In the genomic region with DNA sequence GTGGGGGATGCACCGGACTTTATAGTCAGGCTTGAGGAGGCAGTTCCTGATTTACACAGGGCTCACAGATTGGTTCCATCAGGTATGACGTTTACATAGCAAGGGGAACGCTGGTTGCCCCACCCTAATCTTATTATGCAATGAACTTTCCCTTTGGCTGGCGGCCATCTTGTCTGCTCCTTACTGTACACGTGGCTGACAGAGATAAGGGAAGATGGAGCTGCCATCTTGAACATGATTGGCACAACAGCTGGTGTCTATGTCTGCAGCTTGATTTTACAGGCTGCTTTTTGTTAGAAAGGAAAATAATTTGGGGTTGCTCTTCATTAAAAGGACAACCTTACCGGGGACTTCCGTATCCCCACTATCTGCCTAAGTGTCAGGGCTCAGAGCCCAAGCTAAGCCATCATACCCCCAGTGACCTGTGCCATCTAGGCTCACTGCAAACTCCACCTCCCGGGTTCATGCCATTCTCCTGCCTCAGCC, we compare ENCODE assay signal across 1 cellular context.
TF ChIP-seq lines count a peak whose summit lies in the region.

No MANE protein-coding gene starts in this region.

TF ChIP-seq in K562, 482 proteins besides CTCF, POLR2A, EP300 and RAD21 (continues in another document):
- no peak for TF ChIP-seq ZNF561 (CRISPR knock-in tag; conservative IDR thresholded peaks at IDR 0.05)
- peak; percentile 94 for TF ChIP-seq MYC (IDR thresholded peaks at IDR 0.05; ENCODE audit: low read depth, low read length)
- peak; percentile 54; the same call in 1 of the 2 replicates for TF ChIP-seq MYC (CRISPR knock-in tag; IDR thresholded peaks at IDR 0.05; ENCODE audit: borderline replicate concordance, low read depth)
- no peak; a peak in 1 of 4 replicates for TF ChIP-seq TBL1XR1 (IDR thresholded peaks at IDR 0.05; ENCODE audit: low read length in 2 of 2)
- no peak for TF ChIP-seq KAT7 (CRISPR knock-in tag; IDR thresholded peaks at IDR 0.05; ENCODE audit: borderline replicate concordance)
- no peak for TF ChIP-seq MYBL2 (IDR thresholded peaks at IDR 0.05; ENCODE audit: low read depth)
- no peak for TF ChIP-seq MYBL2 (CRISPR knock-in tag; IDR thresholded peaks at IDR 0.05; ENCODE audit: borderline replicate concordance)
- TF ChIP-seq SRSF7 (optimal IDR thresholded peaks at IDR 0.05; ENCODE audit: low read depth, low read length), result no peak
- no peak for TF ChIP-seq HDAC2 (IDR thresholded peaks at IDR 0.05)
- TF ChIP-seq, protein P1, sequence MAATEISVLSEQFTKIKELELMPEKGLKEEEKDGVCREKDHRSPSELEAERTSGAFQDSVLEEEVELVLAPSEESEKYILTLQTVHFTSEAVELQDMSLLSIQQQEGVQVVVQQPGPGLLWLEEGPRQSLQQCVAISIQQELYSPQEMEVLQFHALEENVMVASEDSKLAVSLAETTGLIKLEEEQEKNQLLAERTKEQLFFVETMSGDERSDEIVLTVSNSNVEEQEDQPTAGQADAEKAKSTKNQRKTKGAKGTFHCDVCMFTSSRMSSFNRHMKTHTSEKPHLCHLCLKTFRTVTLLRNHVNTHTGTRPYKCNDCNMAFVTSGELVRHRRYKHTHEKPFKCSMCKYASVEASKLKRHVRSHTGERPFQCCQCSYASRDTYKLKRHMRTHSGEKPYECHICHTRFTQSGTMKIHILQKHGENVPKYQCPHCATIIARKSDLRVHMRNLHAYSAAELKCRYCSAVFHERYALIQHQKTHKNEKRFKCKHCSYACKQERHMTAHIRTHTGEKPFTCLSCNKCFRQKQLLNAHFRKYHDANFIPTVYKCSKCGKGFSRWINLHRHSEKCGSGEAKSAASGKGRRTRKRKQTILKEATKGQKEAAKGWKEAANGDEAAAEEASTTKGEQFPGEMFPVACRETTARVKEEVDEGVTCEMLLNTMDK (IDR thresholded peaks at IDR 0.05; ENCODE audit: borderline replicate concordance, insufficient read depth, low read depth, low read length, poor library complexity, severe bottlenecking), result no peak
- TF ChIP-seq, protein P2, sequence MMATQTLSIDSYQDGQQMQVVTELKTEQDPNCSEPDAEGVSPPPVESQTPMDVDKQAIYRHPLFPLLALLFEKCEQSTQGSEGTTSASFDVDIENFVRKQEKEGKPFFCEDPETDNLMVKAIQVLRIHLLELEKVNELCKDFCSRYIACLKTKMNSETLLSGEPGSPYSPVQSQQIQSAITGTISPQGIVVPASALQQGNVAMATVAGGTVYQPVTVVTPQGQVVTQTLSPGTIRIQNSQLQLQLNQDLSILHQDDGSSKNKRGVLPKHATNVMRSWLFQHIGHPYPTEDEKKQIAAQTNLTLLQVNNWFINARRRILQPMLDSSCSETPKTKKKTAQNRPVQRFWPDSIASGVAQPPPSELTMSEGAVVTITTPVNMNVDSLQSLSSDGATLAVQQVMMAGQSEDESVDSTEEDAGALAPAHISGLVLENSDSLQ (IDR thresholded peaks at IDR 0.05), result peak; percentile 86
- peak; percentile 66 for TF ChIP-seq HDAC3 (IDR thresholded peaks at IDR 0.05; ENCODE audit: borderline replicate concordance, partially characterized antibody)
- no peak for TF ChIP-seq HDGF (IDR thresholded peaks at IDR 0.05)
- TF ChIP-seq, protein P3, sequence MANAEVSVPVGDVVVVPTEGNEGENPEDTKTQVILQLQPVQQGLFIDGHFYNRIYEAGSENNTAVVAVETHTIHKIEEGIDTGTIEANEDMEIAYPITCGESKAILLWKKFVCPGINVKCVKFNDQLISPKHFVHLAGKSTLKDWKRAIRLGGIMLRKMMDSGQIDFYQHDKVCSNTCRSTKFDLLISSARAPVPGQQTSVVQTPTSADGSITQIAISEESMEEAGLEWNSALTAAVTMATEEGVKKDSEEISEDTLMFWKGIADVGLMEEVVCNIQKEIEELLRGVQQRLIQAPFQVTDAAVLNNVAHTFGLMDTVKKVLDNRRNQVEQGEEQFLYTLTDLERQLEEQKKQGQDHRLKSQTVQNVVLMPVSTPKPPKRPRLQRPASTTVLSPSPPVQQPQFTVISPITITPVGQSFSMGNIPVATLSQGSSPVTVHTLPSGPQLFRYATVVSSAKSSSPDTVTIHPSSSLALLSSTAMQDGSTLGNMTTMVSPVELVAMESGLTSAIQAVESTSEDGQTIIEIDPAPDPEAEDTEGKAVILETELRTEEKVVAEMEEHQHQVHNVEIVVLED (CRISPR knock-in tag; IDR thresholded peaks at IDR 0.05), result 0 out of 2 replicates have a peak, but pooled peaks have one; percentile 19
- no peak for TF ChIP-seq TCF7 (IDR thresholded peaks at IDR 0.05; ENCODE audit: borderline replicate concordance)
- no peak for TF ChIP-seq FOS (IDR thresholded peaks at IDR 0.05; ENCODE audit: extremely low read depth, insufficient read length)
- peak in 1 of 2 experiments; percentile 79; a peak in 2 of 4 replicates for TF ChIP-seq TEAD1 (CRISPR knock-in tag; IDR thresholded peaks at IDR 0.05)
- no peak for TF ChIP-seq ZNF764 (CRISPR knock-in tag; IDR thresholded peaks at IDR 0.05; ENCODE audit: low read depth)
- TF ChIP-seq ZNF384 (IDR thresholded peaks at IDR 0.05; ENCODE audit: low read depth, low read length), result no peak
- no peak for TF ChIP-seq STAG1 (CRISPR knock-in tag; IDR thresholded peaks at IDR 0.05; ENCODE audit: borderline replicate concordance)
- peak; percentile 54; the same call in 1 of the 2 replicates for TF ChIP-seq SPI1 (IDR thresholded peaks at IDR 0.05; ENCODE audit: borderline replicate concordance, low read depth, low read length)
- 0 out of 2 replicates have a peak, but pooled peaks have one; percentile 34 for TF ChIP-seq OTX1 (CRISPR knock-in tag; IDR thresholded peaks at IDR 0.05)
- TF ChIP-seq, protein P4, sequence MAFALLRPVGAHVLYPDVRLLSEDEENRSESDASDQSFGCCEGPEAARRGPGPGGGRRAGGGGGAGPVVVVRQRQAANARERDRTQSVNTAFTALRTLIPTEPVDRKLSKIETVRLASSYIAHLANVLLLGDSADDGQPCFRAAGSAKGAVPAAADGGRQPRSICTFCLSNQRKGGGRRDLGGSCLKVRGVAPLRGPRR (CRISPR knock-in tag; IDR thresholded peaks at IDR 0.05), result no peak
- TF ChIP-seq CBFB (CRISPR knock-in tag; IDR thresholded peaks at IDR 0.05), result no peak
- TF ChIP-seq, protein P5, sequence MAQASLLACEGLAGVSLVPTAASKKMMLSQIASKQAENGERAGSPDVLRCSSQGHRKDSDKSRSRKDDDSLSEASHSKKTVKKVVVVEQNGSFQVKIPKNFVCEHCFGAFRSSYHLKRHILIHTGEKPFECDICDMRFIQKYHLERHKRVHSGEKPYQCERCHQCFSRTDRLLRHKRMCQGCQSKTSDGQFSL (CRISPR knock-in tag; IDR thresholded peaks at IDR 0.05), result no peak
- TF ChIP-seq, protein P5 (tag; IDR thresholded peaks at IDR 0.05), result peak in 1 of 2 experiments; percentile 81; a peak in 2 of 4 replicates
- TF ChIP-seq, protein P6, sequence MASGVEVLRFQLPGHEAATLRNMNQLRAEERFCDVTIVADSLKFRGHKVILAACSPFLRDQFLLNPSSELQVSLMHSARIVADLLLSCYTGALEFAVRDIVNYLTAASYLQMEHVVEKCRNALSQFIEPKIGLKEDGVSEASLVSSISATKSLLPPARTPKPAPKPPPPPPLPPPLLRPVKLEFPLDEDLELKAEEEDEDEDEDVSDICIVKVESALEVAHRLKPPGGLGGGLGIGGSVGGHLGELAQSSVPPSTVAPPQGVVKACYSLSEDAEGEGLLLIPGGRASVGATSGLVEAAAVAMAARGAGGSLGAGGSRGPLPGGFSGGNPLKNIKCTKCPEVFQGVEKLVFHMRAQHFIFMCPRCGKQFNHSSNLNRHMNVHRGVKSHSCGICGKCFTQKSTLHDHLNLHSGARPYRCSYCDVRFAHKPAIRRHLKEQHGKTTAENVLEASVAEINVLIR (CRISPR knock-in tag; IDR thresholded peaks at IDR 0.05), result peak; percentile 46; the same call in 1 of the 2 replicates
- TF ChIP-seq LCOR (CRISPR knock-in tag; IDR thresholded peaks at IDR 0.05), result no peak
- TF ChIP-seq ZBTB1 (CRISPR knock-in tag; IDR thresholded peaks at IDR 0.05; ENCODE audit: borderline replicate concordance, low read depth), result no peak
- TF ChIP-seq, protein P7, sequence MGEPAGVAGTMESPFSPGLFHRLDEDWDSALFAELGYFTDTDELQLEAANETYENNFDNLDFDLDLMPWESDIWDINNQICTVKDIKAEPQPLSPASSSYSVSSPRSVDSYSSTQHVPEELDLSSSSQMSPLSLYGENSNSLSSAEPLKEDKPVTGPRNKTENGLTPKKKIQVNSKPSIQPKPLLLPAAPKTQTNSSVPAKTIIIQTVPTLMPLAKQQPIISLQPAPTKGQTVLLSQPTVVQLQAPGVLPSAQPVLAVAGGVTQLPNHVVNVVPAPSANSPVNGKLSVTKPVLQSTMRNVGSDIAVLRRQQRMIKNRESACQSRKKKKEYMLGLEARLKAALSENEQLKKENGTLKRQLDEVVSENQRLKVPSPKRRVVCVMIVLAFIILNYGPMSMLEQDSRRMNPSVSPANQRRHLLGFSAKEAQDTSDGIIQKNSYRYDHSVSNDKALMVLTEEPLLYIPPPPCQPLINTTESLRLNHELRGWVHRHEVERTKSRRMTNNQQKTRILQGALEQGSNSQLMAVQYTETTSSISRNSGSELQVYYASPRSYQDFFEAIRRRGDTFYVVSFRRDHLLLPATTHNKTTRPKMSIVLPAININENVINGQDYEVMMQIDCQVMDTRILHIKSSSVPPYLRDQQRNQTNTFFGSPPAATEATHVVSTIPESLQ (CRISPR knock-in tag; IDR thresholded peaks at IDR 0.05), result no peak
- TF ChIP-seq, protein P8, sequence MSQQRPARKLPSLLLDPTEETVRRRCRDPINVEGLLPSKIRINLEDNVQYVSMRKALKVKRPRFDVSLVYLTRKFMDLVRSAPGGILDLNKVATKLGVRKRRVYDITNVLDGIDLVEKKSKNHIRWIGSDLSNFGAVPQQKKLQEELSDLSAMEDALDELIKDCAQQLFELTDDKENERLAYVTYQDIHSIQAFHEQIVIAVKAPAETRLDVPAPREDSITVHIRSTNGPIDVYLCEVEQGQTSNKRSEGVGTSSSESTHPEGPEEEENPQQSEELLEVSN (IDR thresholded peaks at IDR 0.05; ENCODE audit: borderline replicate concordance in 1 of 2, extremely low read depth in 1 of 2, insufficient read depth in 1 of 2, insufficient read length in 1 of 2, low read depth in 1 of 2, low read length in 1 of 2, poor library complexity in 1 of 2, severe bottlenecking in 1 of 2), result no peak
- TF ChIP-seq NCOA6 (IDR thresholded peaks at IDR 0.05), result no peak
- no peak for TF ChIP-seq HNRNPH1 (optimal IDR thresholded peaks at IDR 0.05; ENCODE audit: low read depth, low read length)
- TF ChIP-seq CSDE1 (IDR thresholded peaks at IDR 0.05), result no peak
- TF ChIP-seq ZNF766 (CRISPR knock-in tag; conservative IDR thresholded peaks at IDR 0.05), result peak; percentile 88
- TF ChIP-seq, protein P9, sequence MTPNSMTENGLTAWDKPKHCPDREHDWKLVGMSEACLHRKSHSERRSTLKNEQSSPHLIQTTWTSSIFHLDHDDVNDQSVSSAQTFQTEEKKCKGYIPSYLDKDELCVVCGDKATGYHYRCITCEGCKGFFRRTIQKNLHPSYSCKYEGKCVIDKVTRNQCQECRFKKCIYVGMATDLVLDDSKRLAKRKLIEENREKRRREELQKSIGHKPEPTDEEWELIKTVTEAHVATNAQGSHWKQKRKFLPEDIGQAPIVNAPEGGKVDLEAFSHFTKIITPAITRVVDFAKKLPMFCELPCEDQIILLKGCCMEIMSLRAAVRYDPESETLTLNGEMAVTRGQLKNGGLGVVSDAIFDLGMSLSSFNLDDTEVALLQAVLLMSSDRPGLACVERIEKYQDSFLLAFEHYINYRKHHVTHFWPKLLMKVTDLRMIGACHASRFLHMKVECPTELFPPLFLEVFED (CRISPR knock-in tag; conservative IDR thresholded peaks at IDR 0.05), result no peak
- TF ChIP-seq CXXC5 (CRISPR knock-in tag; IDR thresholded peaks at IDR 0.05), result peak; percentile 82
- TF ChIP-seq KLF10 (CRISPR knock-in tag; IDR thresholded peaks at IDR 0.05), result no peak
- TF ChIP-seq DMBX1 (CRISPR knock-in tag; IDR thresholded peaks at IDR 0.05; ENCODE audit: borderline replicate concordance), result peak; percentile 88
- TF ChIP-seq, protein P10, sequence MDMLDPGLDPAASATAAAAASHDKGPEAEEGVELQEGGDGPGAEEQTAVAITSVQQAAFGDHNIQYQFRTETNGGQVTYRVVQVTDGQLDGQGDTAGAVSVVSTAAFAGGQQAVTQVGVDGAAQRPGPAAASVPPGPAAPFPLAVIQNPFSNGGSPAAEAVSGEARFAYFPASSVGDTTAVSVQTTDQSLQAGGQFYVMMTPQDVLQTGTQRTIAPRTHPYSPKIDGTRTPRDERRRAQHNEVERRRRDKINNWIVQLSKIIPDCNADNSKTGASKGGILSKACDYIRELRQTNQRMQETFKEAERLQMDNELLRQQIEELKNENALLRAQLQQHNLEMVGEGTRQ (CRISPR knock-in tag; IDR thresholded peaks at IDR 0.05), result peak; percentile 12; the same call in 1 of the 2 replicates
- TF ChIP-seq ZNF830 (CRISPR knock-in tag; IDR thresholded peaks at IDR 0.05), result no peak
- TF ChIP-seq, protein P11, sequence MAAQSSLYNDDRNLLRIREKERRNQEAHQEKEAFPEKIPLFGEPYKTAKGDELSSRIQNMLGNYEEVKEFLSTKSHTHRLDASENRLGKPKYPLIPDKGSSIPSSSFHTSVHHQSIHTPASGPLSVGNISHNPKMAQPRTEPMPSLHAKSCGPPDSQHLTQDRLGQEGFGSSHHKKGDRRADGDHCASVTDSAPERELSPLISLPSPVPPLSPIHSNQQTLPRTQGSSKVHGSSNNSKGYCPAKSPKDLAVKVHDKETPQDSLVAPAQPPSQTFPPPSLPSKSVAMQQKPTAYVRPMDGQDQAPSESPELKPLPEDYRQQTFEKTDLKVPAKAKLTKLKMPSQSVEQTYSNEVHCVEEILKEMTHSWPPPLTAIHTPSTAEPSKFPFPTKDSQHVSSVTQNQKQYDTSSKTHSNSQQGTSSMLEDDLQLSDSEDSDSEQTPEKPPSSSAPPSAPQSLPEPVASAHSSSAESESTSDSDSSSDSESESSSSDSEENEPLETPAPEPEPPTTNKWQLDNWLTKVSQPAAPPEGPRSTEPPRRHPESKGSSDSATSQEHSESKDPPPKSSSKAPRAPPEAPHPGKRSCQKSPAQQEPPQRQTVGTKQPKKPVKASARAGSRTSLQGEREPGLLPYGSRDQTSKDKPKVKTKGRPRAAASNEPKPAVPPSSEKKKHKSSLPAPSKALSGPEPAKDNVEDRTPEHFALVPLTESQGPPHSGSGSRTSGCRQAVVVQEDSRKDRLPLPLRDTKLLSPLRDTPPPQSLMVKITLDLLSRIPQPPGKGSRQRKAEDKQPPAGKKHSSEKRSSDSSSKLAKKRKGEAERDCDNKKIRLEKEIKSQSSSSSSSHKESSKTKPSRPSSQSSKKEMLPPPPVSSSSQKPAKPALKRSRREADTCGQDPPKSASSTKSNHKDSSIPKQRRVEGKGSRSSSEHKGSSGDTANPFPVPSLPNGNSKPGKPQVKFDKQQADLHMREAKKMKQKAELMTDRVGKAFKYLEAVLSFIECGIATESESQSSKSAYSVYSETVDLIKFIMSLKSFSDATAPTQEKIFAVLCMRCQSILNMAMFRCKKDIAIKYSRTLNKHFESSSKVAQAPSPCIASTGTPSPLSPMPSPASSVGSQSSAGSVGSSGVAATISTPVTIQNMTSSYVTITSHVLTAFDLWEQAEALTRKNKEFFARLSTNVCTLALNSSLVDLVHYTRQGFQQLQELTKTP (IDR thresholded peaks at IDR 0.05; ENCODE audit: low read depth in 1 of 2, partially characterized antibody in 2 of 2), result no peak
- no peak for TF ChIP-seq SREBF2 (CRISPR knock-in tag; IDR thresholded peaks at IDR 0.05)
- no peak for TF ChIP-seq RHOXF2B (CRISPR knock-in tag; conservative IDR thresholded peaks at IDR 0.05)
- TF ChIP-seq CBFA2T3 (IDR thresholded peaks at IDR 0.05), result peak; percentile 86
- no peak for TF ChIP-seq BDP1 (IDR thresholded peaks at IDR 0.05; ENCODE audit: insufficient read depth, insufficient read length)
- peak; percentile 79 for TF ChIP-seq MECOM (CRISPR knock-in tag; IDR thresholded peaks at IDR 0.05)
- TF ChIP-seq ZNF584 (CRISPR knock-in tag; IDR thresholded peaks at IDR 0.05; ENCODE audit: low read depth), result peak; percentile 88
- no peak for TF ChIP-seq MAFF (IDR thresholded peaks at IDR 0.05; ENCODE audit: low read length)
